In genomic region chr9:92656537-92656925, GRCh38 we compare ENCODE assay signal across 22 cellular contexts.
"Had no signal": no experiment of that assay in that cellular context is flagged by ENCODE, and none has a peak within 500 bp of the region (broad histone marks: within the 10 kb centered on the region; RNA-seq: fewer than 3 reads in every experiment).

No MANE protein-coding gene starts in this region.

- H3K27me3 Mint-ChIP-seq: activated naive CD8-positive, alpha-beta T cell treated with anti-CD3 and anti-CD28 coated beads for 36 hours; dendritic cell treated with granulocyte-macrophage colony-stimulating factor and Interleukin-4, amounts not matched to agents 40 ng/mL and 50 ng/mL, for 4 days; memory B cell; progenitor cell of endocrine pancreas; stimulated activated naive CD8-positive, alpha-beta T cell treated with anti-CD3 and anti-CD28 coated beads, Interleukin-15, amount 100 ng/mL, for 72 hours had no signal

- H3K4me1 ChIP-seq: uterus had no signal

- H3K4me3 Mint-ChIP-seq: activated CD8-positive, alpha-beta T cell treated with anti-CD3 and anti-CD28 coated beads, Interleukin-2, amount 10 ng/mL, durations not matched to agents 7 days and 5 days; activated naive CD8-positive, alpha-beta T cell treated with anti-CD3 and anti-CD28 coated beads for 36 hours; activated T-helper 1 cell treated with anti-CD3 and anti-CD28 coated beads, Interleukin-12 subunit alpha, Interleukin-12 subunit beta, Interleukin-2, Interleukin-4 antibody, amounts not matched to agents 30 ng/mL and 10 ng/mL and 1 ng/mL, durations not matched to agents 14 hours and 24 hours and 36 hours; dendritic cell treated with granulocyte-macrophage colony-stimulating factor and Interleukin-4, amounts not matched to agents 40 ng/mL and 50 ng/mL, for 4 days; immature natural killer cell; memory B cell; neural progenitor cell; stimulated activated naive CD8-positive, alpha-beta T cell treated with anti-CD3 and anti-CD28 coated beads, Interleukin-15, amount 100 ng/mL, for 72 hours had no signal

- H3K9me3 Mint-ChIP-seq: activated naive CD8-positive, alpha-beta T cell treated with anti-CD3 and anti-CD28 coated beads for 36 hours; activated T-helper 1 cell treated with anti-CD3 and anti-CD28 coated beads, Interleukin-12 subunit alpha, Interleukin-12 subunit beta, Interleukin-2, Interleukin-4 antibody, amounts not matched to agents 30 ng/mL and 10 ng/mL and 1 ng/mL, durations not matched to agents 14 hours and 24 hours and 36 hours; dendritic cell treated with granulocyte-macrophage colony-stimulating factor and Interleukin-4, amounts not matched to agents 40 ng/mL and 50 ng/mL, for 4 days; immature natural killer cell; memory B cell; neural progenitor cell; stimulated activated naive CD8-positive, alpha-beta T cell treated with anti-CD3 and anti-CD28 coated beads, Interleukin-15, amount 100 ng/mL, for 72 hours had no signal

- H3K9me3 ChIP-seq: uterus had no signal

- H3K27ac Mint-ChIP-seq: activated CD8-positive, alpha-beta T cell treated with anti-CD3 and anti-CD28 coated beads, Interleukin-2, amount 10 ng/mL, durations not matched to agents 7 days and 5 days; activated naive CD8-positive, alpha-beta T cell treated with anti-CD3 and anti-CD28 coated beads for 36 hours; activated T-helper 1 cell treated with anti-CD3 and anti-CD28 coated beads, Interleukin-12 subunit alpha, Interleukin-12 subunit beta, Interleukin-2, Interleukin-4 antibody, amounts not matched to agents 30 ng/mL and 10 ng/mL and 1 ng/mL, durations not matched to agents 14 hours and 24 hours and 36 hours; dendritic cell treated with granulocyte-macrophage colony-stimulating factor and Interleukin-4, amounts not matched to agents 40 ng/mL and 50 ng/mL, for 4 days; immature natural killer cell; memory B cell; neural progenitor cell; progenitor cell of endocrine pancreas had no signal

- H3K4me2 ChIP-seq: hepatocyte, neural progenitor cell had no signal

- DNase-seq: activated CD4-positive, alpha-beta T cell treated with anti-CD3 and anti-CD28 coated beads for 1 hour; activated CD4-positive, alpha-beta T cell treated with anti-CD3 and anti-CD28 coated beads, Interleukin-2, amount 50 U/mL, for 1 hour; activated CD8-positive, alpha-beta T cell treated with anti-CD3 and anti-CD28 coated beads, Interleukin-2, amount 10 ng/mL, durations not matched to agents 7 days and 5 days; activated naive CD8-positive, alpha-beta T cell treated with anti-CD3 and anti-CD28 coated beads for 36 hours; amygdala; effector CD4-positive, alpha-beta T cell; foreskin melanocyte; immature natural killer cell; kidney glomerular epithelial cell; left ventricle myocardium superior; retina; stimulated activated CD4-positive, alpha-beta T cell treated with anti-CD3 and anti-CD28 coated beads, Interleukin-1b, Interleukin-23, amount 100 ng/mL, for 48 hours; stimulated activated naive CD8-positive, alpha-beta T cell treated with anti-CD3 and anti-CD28 coated beads, Interleukin-15, amount 100 ng/mL, for 72 hours; trophoblast cell; uterus had no signal

- H3K27ac ChIP-seq: hepatocyte, neural progenitor cell, uterus had no signal

- H2AFZ ChIP-seq: hepatocyte, neural progenitor cell had no signal

- H3K27me3 ChIP-seq: hepatocyte, neural progenitor cell, uterus had no signal

- ATAC-seq: activated CD8-positive, alpha-beta T cell treated with anti-CD3 and anti-CD28 coated beads, Interleukin-2, amount 10 ng/mL, durations not matched to agents 7 days and 5 days; left ventricle myocardium superior; SK-N-SH treated with all-trans-retinoic acid at 6 μM for 48 hours; stimulated activated naive CD8-positive, alpha-beta T cell treated with anti-CD3 and anti-CD28 coated beads, Interleukin-15, amount 100 ng/mL, for 72 hours had no signal

- H3K36me3 ChIP-seq: neural progenitor cell, uterus had no signal

- H3K4me3 ChIP-seq: hepatocyte, neural progenitor cell, uterus had no signal

- H3K9ac ChIP-seq: neural progenitor cell had no signal
